ENCODE assay signal across 27 cellular contexts in genomic region chr7:139901411-139901810, GRCh38.
DNase-seq lines count a peak whose midpoint lies in the region; ATAC-seq, FAIRE-seq and TF ChIP-seq lines count a peak whose summit lies in the region.
"Had no signal": no experiment of that assay in that cellular context is flagged by ENCODE, and none has a peak within 500 bp of the region (broad histone marks: within the 10 kb centered on the region; RNA-seq: fewer than 3 reads in every experiment).

No MANE protein-coding gene starts in this region.

- no peak for TF ChIP-seq POLR2A in GM12891 (IDR thresholded peaks at IDR 0.05; ENCODE audit: low read depth, low read length)

- DNase-seq in GM12891 (ENCODE audit: insufficient read length, low spot score) (no peak), NOMO-1 (lab: John Stamatoyannopoulos, UW; ENCODE audit: unreplicated experiment in 2 of 2) (peak; percentile 56 to 63), activated B cell treated with CpG ODN at 0.5 μM for 24 hours (no peak), NCI-H2227 (lab: John Stamatoyannopoulos, UW; ENCODE audit: unreplicated experiment) (no peak)
- DNase-seq: activated CD4-positive, alpha-beta T cell treated with anti-CD3 and anti-CD28 coated beads, Interleukin-2, amount 10 ng/mL, durations not matched to agents 24 days and 14 days; activated CD8-positive, alpha-beta memory T cell treated with anti-CD3 and anti-CD28 coated beads, Interleukin-2, amount 10 ng/mL, durations not matched to agents 7 days and 5 days; activated naive CD4-positive, alpha-beta T cell; activated T-cell treated with anti-CD3 and anti-CD28 coated beads, Interleukin-2, amount 50 U/mL, for 48 hours; body of pancreas; DND-41; left ventricle myocardium superior; NCI-H1417; NCI-H2029 treated with DMSO at 0.1 percent for 48 hours; NCI-H2227 treated with DMSO at 0.1 percent for 48 hours; NCI-H69; retina; stomach; T-helper 2 cell had no signal

- H3K4me1 Mint-ChIP-seq in activated B cell treated with CpG ODN at 0.5 μM for 24 hours: peaks cover 49% of the 10 kb centered on the region
- peaks cover 35% of the 10 kb centered on the region for H3K4me1 Mint-ChIP-seq in stimulated activated memory B cell treated with anti-CD40 and anti-IgM and Interleukin-4, amounts not matched to agents 10 μg/mL and 1 μg/mL and 100 μg/mL, for 72 hours
- H3K4me1 Mint-ChIP-seq: activated CD4-positive, alpha-beta T cell treated with anti-CD3 and anti-CD28 coated beads, Interleukin-2, amount 10 ng/mL, durations not matched to agents 24 days and 14 days; activated CD8-positive, alpha-beta memory T cell treated with anti-CD3 and anti-CD28 coated beads, Interleukin-2, amount 10 ng/mL, durations not matched to agents 7 days and 5 days; GM23338 had no signal

- H3K27me3 Mint-ChIP-seq in activated B cell treated with CpG ODN at 0.5 μM for 24 hours: no peaks in the 10 kb centered on the region
- H3K27me3 Mint-ChIP-seq in stimulated activated memory B cell treated with anti-CD40 and anti-IgM and Interleukin-4, amounts not matched to agents 10 μg/mL and 1 μg/mL and 100 μg/mL, for 72 hours: no peaks in the 10 kb centered on the region
- H3K27me3 Mint-ChIP-seq: natural killer cell treated with Interleukin-12 subunit alpha and Interleukin-12 subunit beta and Interleukin-15 and Interleukin-18, amount 100 ng/mL, for 72 hours had no signal

- CTCF ChIA-PET in activated B cell treated with CpG ODN at 0.5 μM for 24 hours (lab: Charles Lee): interaction anchor here (1.0 to 1.3 kb wide), 4 partner anchors 15 to 254 kb away, joined by 3 read pairs; no protein-coding TSS in a partner anchor

- intact Hi-C loops in activated B cell treated with CpG ODN at 0.5 μM for 24 hours (cut with micrococcal nuclease): loop anchor here (2.0 kb wide), 1 partner anchor 15 kb away; no protein-coding TSS in a partner anchor

- peaks cover 11% of the 10 kb centered on the region for H3K9me3 Mint-ChIP-seq in activated B cell treated with CpG ODN at 0.5 μM for 24 hours
- H3K9me3 Mint-ChIP-seq in stimulated activated memory B cell treated with anti-CD40 and anti-IgM and Interleukin-4, amounts not matched to agents 10 μg/mL and 1 μg/mL and 100 μg/mL, for 72 hours: peaks cover 6% of the 10 kb centered on the region

- H3K36me3 Mint-ChIP-seq in activated B cell treated with CpG ODN at 0.5 μM for 24 hours (ENCODE audit: low read depth): peaks cover 3% of the 10 kb centered on the region
- H3K36me3 Mint-ChIP-seq in stimulated activated memory B cell treated with anti-CD40 and anti-IgM and Interleukin-4, amounts not matched to agents 10 μg/mL and 1 μg/mL and 100 μg/mL, for 72 hours: peaks cover 11% of the 10 kb centered on the region
- H3K36me3 Mint-ChIP-seq: activated CD8-positive, alpha-beta memory T cell treated with anti-CD3 and anti-CD28 coated beads, Interleukin-2, amount 10 ng/mL, durations not matched to agents 7 days and 5 days had no signal

- H3K27ac Mint-ChIP-seq in activated B cell treated with CpG ODN at 0.5 μM for 24 hours: no peak overlapping the region
- H3K27ac Mint-ChIP-seq in stimulated activated memory B cell treated with anti-CD40 and anti-IgM and Interleukin-4, amounts not matched to agents 10 μg/mL and 1 μg/mL and 100 μg/mL, for 72 hours: no peak overlapping the region
- H3K27ac Mint-ChIP-seq: activated CD4-positive, alpha-beta T cell treated with anti-CD3 and anti-CD28 coated beads, Interleukin-2, amount 10 ng/mL, durations not matched to agents 24 days and 14 days; activated CD8-positive, alpha-beta memory T cell treated with anti-CD3 and anti-CD28 coated beads, Interleukin-2, amount 10 ng/mL, durations not matched to agents 7 days and 5 days; GM23338 had no signal

- peak; percentile 98 for ATAC-seq in activated B cell treated with CpG ODN at 0.5 μM for 24 hours (ENCODE audit: low read depth)
- ATAC-seq in stimulated activated memory B cell treated with anti-CD40 and anti-IgM and Interleukin-4, amounts not matched to agents 10 μg/mL and 1 μg/mL and 100 μg/mL, for 72 hours: peak; percentile 83
- no peak for ATAC-seq in esophagus mucosa
- no peak for ATAC-seq in GM18873 (IDR thresholded peaks at IDR 0.05; ENCODE audit: low FRiP score, unreplicated experiment)
- ATAC-seq: activated CD8-positive, alpha-beta memory T cell treated with anti-CD3 and anti-CD28 coated beads, Interleukin-2, amount 10 ng/mL, durations not matched to agents 7 days and 5 days; body of pancreas; GM23338; HepG2; left ventricle myocardium superior; natural killer cell treated with Interleukin-12 subunit alpha and Interleukin-12 subunit beta and Interleukin-15 and Interleukin-18, amount 100 ng/mL, for 72 hours; SK-N-SH treated with all-trans-retinoic acid at 6 μM for 48 hours had no signal

- POLR2A ChIA-PET in activated B cell treated with CpG ODN at 0.5 μM for 24 hours (lab: Charles Lee): interaction anchor here (0.6 to 2.4 kb wide), 5 partner anchors 15 to 1002 kb away, joined by 3 to 15 read pairs (median 3); no protein-coding TSS in a partner anchor

- H3K4me3 Mint-ChIP-seq in activated B cell treated with CpG ODN at 0.5 μM for 24 hours: no peak overlapping the region
- no peak overlapping the region for H3K4me3 Mint-ChIP-seq in stimulated activated memory B cell treated with anti-CD40 and anti-IgM and Interleukin-4, amounts not matched to agents 10 μg/mL and 1 μg/mL and 100 μg/mL, for 72 hours
- H3K4me3 Mint-ChIP-seq: activated CD4-positive, alpha-beta T cell treated with anti-CD3 and anti-CD28 coated beads, Interleukin-2, amount 10 ng/mL, durations not matched to agents 24 days and 14 days; activated CD8-positive, alpha-beta memory T cell treated with anti-CD3 and anti-CD28 coated beads, Interleukin-2, amount 10 ng/mL, durations not matched to agents 7 days and 5 days; GM23338; natural killer cell treated with Interleukin-12 subunit alpha and Interleukin-12 subunit beta and Interleukin-15 and Interleukin-18, amount 100 ng/mL, for 72 hours had no signal

- no peak for FAIRE-seq in GM12891 (lab: Jason Lieb, UNC)
- FAIRE-seq: endothelial cell of umbilical vein, HepG2, keratinocyte had no signal

- TF ChIP-seq CTCF in activated B cell treated with CpG ODN at 0.5 μM for 24 hours (IDR thresholded peaks at IDR 0.05): no peak

TF ChIP-seq in GM12891, 5 proteins besides CTCF, POLR2A, EP300 and RAD21:
- TF ChIP-seq POLR2AphosphoS5 (IDR thresholded peaks at IDR 0.05; ENCODE audit: low read depth, low read length) (no peak), PAX5 (IDR thresholded peaks at IDR 0.05; ENCODE audit: insufficient read depth, low read length, severe bottlenecking) (no peak), SPI1 (IDR thresholded peaks at IDR 0.05; ENCODE audit: low read depth, low read length) (0 out of 2 replicates have a peak, but pooled peaks have one; percentile 6), POU2F2 (IDR thresholded peaks at IDR 0.05; ENCODE audit: low read depth, low read length) (no peak), TAF1 (IDR thresholded peaks at IDR 0.05; ENCODE audit: low read depth, low read length) (no peak)

Comparison
In these comparisons a context has a peak if more than half of its experiments do, and no peak if none do; other contexts are left out.
1. DNase-seq: peak in NOMO-1 (2 of 2); none in GM12891 (single experiment), activated B cell treated with CpG ODN at 0.5 μM for 24 hours (single experiment) and NCI-H2227 (single experiment).
2. ATAC-seq: peak in activated B cell treated with CpG ODN at 0.5 μM for 24 hours (single experiment) and stimulated activated memory B cell treated with anti-CD40 and anti-IgM and Interleukin-4, amounts not matched to agents 10 μg/mL and 1 μg/mL and 100 μg/mL, for 72 hours (single experiment); none in esophagus mucosa (single experiment) and GM18873 (single experiment).